In genomic region chr13:30816733-30817132, GRCh38 we compare ENCODE assay signal across 19 cellular contexts.
DNase-seq lines count a peak whose midpoint lies in the region; ATAC-seq, FAIRE-seq and TF ChIP-seq lines count a peak whose summit lies in the region.
"Had no signal": no experiment of that assay in that cellular context is flagged by ENCODE, and none has a peak within 500 bp of the region (broad histone marks: within the 10 kb centered on the region; RNA-seq: fewer than 3 reads in every experiment).

No MANE protein-coding gene starts in this region.

- H3K27ac ChIP-seq in astrocyte (ENCODE audit: low read depth, low read length) (no peak overlapping the region), sigmoid colon (no peak overlapping the region), testis (no peak overlapping the region)
- H3K27ac ChIP-seq: colonic mucosa had no signal

- H3K36me3 Mint-ChIP-seq in astrocyte (ENCODE audit: low read depth, unreplicated experiment): no peaks in the 10 kb centered on the region
- H3K36me3 Mint-ChIP-seq: activated naive CD4-positive, alpha-beta T cell treated with anti-CD3 and anti-CD28 coated beads, Interleukin-2, amount 10 ng/mL, durations not matched to agents 7 days and 5 days had no signal

- WGBS in sigmoid colon, 2 donors: 54 to 80% methylated on average over 6 of the region's 6 CpGs
- WGBS in testis, 2 donors: 70 to 71% methylated on average over 6 of the region's 6 CpGs

- peak overlapping the region; percentile 58 for H2AFZ ChIP-seq in astrocyte (ENCODE audit: low read depth, low read length)

- TF ChIP-seq EP300 in sigmoid colon (IDR thresholded peaks at IDR 0.05): no peak

- H3K4me3 Mint-ChIP-seq in astrocyte (ENCODE audit: unreplicated experiment): peak overlapping the region; percentile 43
- H3K4me3 Mint-ChIP-seq: activated naive CD4-positive, alpha-beta T cell treated with anti-CD3 and anti-CD28 coated beads, Interleukin-2, amount 10 ng/mL, durations not matched to agents 7 days and 5 days; T-helper 2 cell treated with Interferon-gamma antibody and Interleukin-4, amounts not matched to agents 5 μg/mL and 100 μg/mL, for 36 hours had no signal

- H3K4me3 ChIP-seq in NB4 (ENCODE audit: low read depth, low read length) (no peak overlapping the region), astrocyte (ENCODE audit: insufficient read depth, low read depth, low read length) (no peak overlapping the region), sigmoid colon (no peak overlapping the region), H7 (ENCODE audit: insufficient read depth, low read depth, low read length) (no peak overlapping the region), mucosa of descending colon (no peak overlapping the region), testis (no peak overlapping the region)
- H3K4me3 ChIP-seq: colonic mucosa had no signal

- H3K27ac Mint-ChIP-seq in astrocyte (ENCODE audit: unreplicated experiment): peak overlapping the region; percentile 48
- H3K27ac Mint-ChIP-seq: activated naive CD4-positive, alpha-beta T cell treated with anti-CD3 and anti-CD28 coated beads, Interleukin-2, amount 10 ng/mL, durations not matched to agents 7 days and 5 days; CD8-positive, alpha-beta memory T cell; T-helper 2 cell treated with Interferon-gamma antibody and Interleukin-4, amounts not matched to agents 5 μg/mL and 100 μg/mL, for 36 hours had no signal

- no peaks in the 10 kb centered on the region for H3K9me3 ChIP-seq in astrocyte (ENCODE audit: insufficient read depth, low read depth, low read length)
- H3K9me3 ChIP-seq in sigmoid colon: no peaks in the 10 kb centered on the region
- H3K9me3 ChIP-seq in mucosa of descending colon: no peaks in the 10 kb centered on the region
- no peaks in the 10 kb centered on the region for H3K9me3 ChIP-seq in testis
- H3K9me3 ChIP-seq: colonic mucosa had no signal

- DNase-seq in SKM-1 treated with dmso at 0.1 percent for 144 hours (lab: John Stamatoyannopoulos, UW; ENCODE audit: unreplicated experiment): peak; percentile 16
- DNase-seq in SKM-1 (lab: John Stamatoyannopoulos, UW; ENCODE audit: unreplicated experiment): no peak
- DNase-seq in NB4 (ENCODE audit: low read depth): peak; percentile 59
- no peak for DNase-seq in astrocyte (ENCODE audit: low read depth)
- DNase-seq in sigmoid colon: peak; percentile 35
- DNase-seq in H7: no peak
- no peak for DNase-seq in mucosa of descending colon
- no peak for DNase-seq in testis
- DNase-seq: ACHN; activated naive CD4-positive, alpha-beta T cell treated with anti-CD3 and anti-CD28 coated beads, Interleukin-2, amount 10 ng/mL, durations not matched to agents 7 days and 5 days; activated T-cell treated with anti-CD3 and anti-CD28 coated beads for 4 hours; CD8-positive, alpha-beta memory T cell; colonic mucosa; erythroblast; head of caudate nucleus; Karpas-422; SHP77 had no signal

- H3K36me3 ChIP-seq in astrocyte (ENCODE audit: insufficient read depth, low read length): no peaks in the 10 kb centered on the region
- no peaks in the 10 kb centered on the region for H3K36me3 ChIP-seq in sigmoid colon
- H3K36me3 ChIP-seq in H7 (replicated peaks; ENCODE audit: control insufficient read depth, insufficient read depth, low read length): no peaks in the 10 kb centered on the region
- no peaks in the 10 kb centered on the region for H3K36me3 ChIP-seq in mucosa of descending colon (ENCODE audit: low read depth)
- H3K36me3 ChIP-seq in testis (ENCODE audit: low read depth, missing control alignments): no peaks in the 10 kb centered on the region
- H3K36me3 ChIP-seq: colonic mucosa had no signal

- ATAC-seq in mucosa of descending colon: no peak

- H3K9ac ChIP-seq in astrocyte (ENCODE audit: low read length): no peak overlapping the region

- H3K27me3 ChIP-seq in astrocyte (ENCODE audit: insufficient read depth, low read length) (no peaks in the 10 kb centered on the region), sigmoid colon (no peaks in the 10 kb centered on the region), H7 (ENCODE audit: control insufficient read depth, insufficient read depth, low read length) (no peaks in the 10 kb centered on the region), testis (no peaks in the 10 kb centered on the region)
- H3K27me3 ChIP-seq: colonic mucosa had no signal

- H3K27me3 Mint-ChIP-seq in astrocyte (ENCODE audit: low read depth, unreplicated experiment): no peaks in the 10 kb centered on the region

- no peak for TF ChIP-seq POLR2A in NB4 (IDR thresholded peaks at IDR 0.05; ENCODE audit: extremely low read depth, insufficient read length)
- TF ChIP-seq POLR2A in sigmoid colon (IDR thresholded peaks at IDR 0.05): no peak
- no peak for TF ChIP-seq POLR2A in testis (IDR thresholded peaks at IDR 0.05)

- no peak for TF ChIP-seq CTCF in NB4 (IDR thresholded peaks at IDR 0.05; ENCODE audit: low read depth, low read length)
- no peak for TF ChIP-seq CTCF in astrocyte (IDR thresholded peaks at IDR 0.05; ENCODE audit: insufficient read depth, low read depth, low read length)
- TF ChIP-seq CTCF in sigmoid colon (IDR thresholded peaks at IDR 0.05): no peak
- TF ChIP-seq CTCF in mucosa of descending colon (IDR thresholded peaks at IDR 0.05): no peak
- TF ChIP-seq CTCF in testis (IDR thresholded peaks at IDR 0.05): no peak

- no peaks in the 10 kb centered on the region for H3K79me2 ChIP-seq in astrocyte (ENCODE audit: insufficient read depth, low read length)

- intact Hi-C loops in sigmoid colon (cut with DNase I): no loop called here
- intact Hi-C loops in mucosa of descending colon (cut with DNase I, micrococcal nuclease): no loop called here
- intact Hi-C loops in testis (cut with DNase I; ENCODE audit: low total_unique reads): no loop called here

- H3K4me1 ChIP-seq in astrocyte (ENCODE audit: insufficient read depth, low read length): peaks cover 31% of the 10 kb centered on the region
- H3K4me1 ChIP-seq in sigmoid colon: peaks cover 0 to 4% (median 0%) of the 10 kb centered on the region in 4 donors
- no peaks in the 10 kb centered on the region for H3K4me1 ChIP-seq in mucosa of descending colon (ENCODE audit: low read depth)
- no peaks in the 10 kb centered on the region for H3K4me1 ChIP-seq in testis
- H3K4me1 ChIP-seq: colonic mucosa had no signal

- H3K4me2 ChIP-seq in astrocyte (ENCODE audit: low read length): peak overlapping the region; percentile 34

- H4K20me1 ChIP-seq in astrocyte (ENCODE audit: insufficient read depth, low read length): no peaks in the 10 kb centered on the region

- no peaks in the 10 kb centered on the region for H3K9me3 Mint-ChIP-seq in astrocyte (ENCODE audit: unreplicated experiment)
- H3K9me3 Mint-ChIP-seq: activated naive CD4-positive, alpha-beta T cell treated with anti-CD3 and anti-CD28 coated beads, Interleukin-2, amount 10 ng/mL, durations not matched to agents 7 days and 5 days; CD8-positive, alpha-beta memory T cell; T-helper 2 cell treated with Interferon-gamma antibody and Interleukin-4, amounts not matched to agents 5 μg/mL and 100 μg/mL, for 36 hours had no signal

- H3K4me1 Mint-ChIP-seq in astrocyte (ENCODE audit: low read depth, unreplicated experiment): peaks cover 22% of the 10 kb centered on the region

- FAIRE-seq in astrocyte (lab: Jason Lieb, UNC): no peak
- FAIRE-seq: islet of Langerhans had no signal

Comparison
In these comparisons a context has a peak if more than half of its experiments do, and no peak if none do; other contexts are left out.
1. DNase-seq: peak in SKM-1 treated with dmso at 0.1 percent for 144 hours (single experiment), NB4 (single experiment) and sigmoid colon (single experiment); none in SKM-1 (single experiment), astrocyte (single experiment), H7 (single experiment), mucosa of descending colon (0 of 3) and testis (single experiment).